Comparison of ENCODE assay signal across 8 cellular contexts in the genomic region with DNA sequence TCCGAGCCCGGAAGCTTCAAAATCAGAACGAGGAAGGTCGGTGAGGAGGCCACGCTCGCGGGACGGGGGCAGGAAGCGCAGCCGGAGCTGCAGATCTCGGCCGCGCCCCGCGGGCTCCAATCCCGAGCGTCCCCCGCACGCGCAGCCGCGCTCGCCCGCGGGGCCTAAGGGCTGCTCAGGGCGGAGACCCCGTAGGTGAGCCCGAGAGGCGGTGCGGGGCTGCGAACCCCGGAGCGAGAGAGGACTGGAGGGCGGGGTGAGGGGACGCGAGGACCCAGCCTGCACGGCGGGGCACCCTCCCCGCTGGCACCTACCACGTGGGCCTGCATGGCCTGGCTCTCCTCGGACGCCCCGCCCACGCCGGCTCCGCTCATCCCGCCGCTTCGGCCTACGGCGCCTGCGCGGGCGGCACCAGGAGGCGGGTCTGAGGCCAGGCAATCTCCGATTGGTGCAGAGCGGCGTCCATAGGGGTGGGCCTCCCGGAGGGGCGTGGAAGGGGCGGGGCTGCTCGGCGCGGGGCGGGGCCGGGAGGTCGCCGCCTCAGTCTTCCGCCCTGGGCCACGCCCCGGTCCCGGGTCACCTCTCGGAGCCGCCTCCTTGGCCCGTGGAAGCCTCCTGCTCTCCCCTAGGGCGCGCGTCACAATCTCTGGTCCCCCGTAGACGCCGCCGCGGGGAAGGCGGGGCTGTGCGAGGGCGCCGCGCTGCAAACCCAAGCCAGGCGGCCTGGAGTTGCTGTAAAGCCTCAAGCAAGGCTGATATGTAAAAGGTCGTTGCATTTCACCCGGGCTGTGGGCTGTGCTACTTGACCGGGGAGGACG. TPM values are rescaled to one million over a fixed set of nuclear protein-coding genes. Genes with fewer than 3 reads are reported as not detected.
DNase-seq lines count a peak whose midpoint lies in the region; ATAC-seq and TF ChIP-seq lines count a peak whose summit lies in the region.

No MANE protein-coding gene starts in this region.

- peak overlapping the region; percentile 80 for H3K4me3 Mint-ChIP-seq in chondrocyte (ENCODE audit: unreplicated experiment)

- TF ChIP-seq CTCF in AG10803 (conservative IDR thresholded peaks at IDR 0.05; ENCODE audit: low read length): no peak
- peak; percentile 17 for TF ChIP-seq CTCF in chondrocyte (IDR thresholded peaks at IDR 0.05)

- no peaks in the 10 kb centered on the region for H3K27me3 Mint-ChIP-seq in chondrocyte (ENCODE audit: low read depth)

- H3K9me3 Mint-ChIP-seq in chondrocyte (ENCODE audit: low read depth): peaks cover 2% of the 10 kb centered on the region

- H3K4me1 Mint-ChIP-seq in chondrocyte (ENCODE audit: low read depth): peaks cover 20% of the 10 kb centered on the region

- H3K4me3 ChIP-seq in AG10803 (ENCODE audit: low read length): peak overlapping the region; percentile 69

- DNase-seq in AG10803 (ENCODE audit: low read depth) (peak; percentile 96), NCI-H460 (ENCODE audit: extremely low read depth, low read depth) (peak; percentile 98), chondrocyte (ENCODE audit: low spot score) (peak; percentile 98), kidney tubule cell (ENCODE audit: low spot score) (peak; percentile 98)
- peak; percentile 94 to 96 for DNase-seq in activated CD4-positive, alpha-beta T cell treated with anti-CD3 and anti-CD28 coated beads for 24 hours (ENCODE audit: low read depth in 2 of 2)
- DNase-seq in stimulated activated CD4-positive, alpha-beta T cell treated with anti-CD3 and anti-CD28 coated beads, Interleukin-1b, Interleukin-23, amount 100 ng/mL, for 1 hour (ENCODE audit: low read depth in 2 of 2): peak; percentile 96 to 97

- H3K36me3 Mint-ChIP-seq in chondrocyte (ENCODE audit: low read depth): peaks cover 4% of the 10 kb centered on the region

- ATAC-seq in GM19035 (IDR thresholded peaks at IDR 0.05; ENCODE audit: unreplicated experiment) (peak; percentile 87), HG03342 (IDR thresholded peaks at IDR 0.05; ENCODE audit: unreplicated experiment) (peak; percentile 88)

- H3K27ac Mint-ChIP-seq in chondrocyte (ENCODE audit: unreplicated experiment): peak overlapping the region; percentile 75

RNA-seq across cellular contexts. Expression of a gene that starts 27.8 kb away (rescaled TPM):
- 23.7 and 28.5 TPM in 2 replicates for total RNA-seq in NCI-H460 (2014; rRNA removed; shearing (Covaris generic))
- 23.8 and 32.0 TPM in 2 replicates for polyA plus RNA-seq in NCI-H460 (2014; cell fraction: nucleus; rRNA removed)
- total RNA-seq in chondrocyte: 63.8 to 79.4 TPM (median 64.7 TPM) in 3 replicates

Comparison
In these comparisons a context has a peak if more than half of its experiments do, and no peak if none do; other contexts are left out.
1. Peak in every context shown above with its lines: DNase-seq, ATAC-seq and H3K4me3 ChIP-seq.